Comparison of ENCODE assay signal across 8 cellular contexts in the genomic region with DNA sequence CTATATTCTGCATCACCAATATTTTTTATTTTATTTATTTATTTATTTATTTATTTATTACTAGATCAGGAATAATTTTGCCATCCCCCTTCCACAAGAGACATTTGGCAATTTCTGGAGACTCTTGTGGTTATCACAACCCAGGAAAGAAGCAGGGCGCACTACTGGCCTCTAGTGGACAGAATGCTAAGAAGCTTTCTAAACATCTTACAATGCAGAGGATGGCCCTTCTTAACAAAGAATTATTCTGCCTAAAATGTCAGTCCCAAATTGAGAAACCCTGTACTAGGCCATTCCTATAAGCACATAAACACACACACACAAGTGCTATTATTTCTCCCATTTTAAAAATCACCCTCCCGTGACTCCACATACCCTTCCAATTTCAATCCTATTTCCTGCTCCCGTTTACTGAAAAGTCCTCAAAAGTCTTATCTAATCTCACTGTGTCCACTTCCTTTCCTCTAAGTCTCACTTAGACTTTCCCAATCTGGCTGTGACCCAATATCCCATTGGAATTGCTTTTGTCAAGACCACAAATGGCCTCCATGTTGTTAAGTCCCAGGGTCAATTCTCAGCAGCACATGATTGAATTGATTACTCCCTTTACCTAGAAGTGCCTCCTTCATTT. TPM values are rescaled to one million over a fixed set of nuclear protein-coding genes. Genes with fewer than 3 reads are reported as not detected.
DNase-seq lines count a peak whose midpoint lies in the region; ATAC-seq, FAIRE-seq and TF ChIP-seq lines count a peak whose summit lies in the region.

No MANE protein-coding gene starts in this region.

- H3K9me3 Mint-ChIP-seq in stimulated activated effector memory CD8-positive, alpha-beta T cell treated with anti-CD3 and anti-CD28 coated beads, Interleukin-12 subunit alpha, Interleukin-12 subunit beta, amount 100 ng/mL, for 72 hours, result no peaks in the 10 kb centered on the region

- TF ChIP-seq RAD21 in H1 (IDR thresholded peaks at IDR 0.05 in 1 of 2, conservative IDR thresholded peaks at IDR 0.05 in 1 of 2; ENCODE audit: low read depth in 2 of 2, low read length in 2 of 2), result peak; percentile 63 to 73

- no peak for ATAC-seq in stimulated activated effector memory CD8-positive, alpha-beta T cell treated with anti-CD3 and anti-CD28 coated beads, Interleukin-12 subunit alpha, Interleukin-12 subunit beta, amount 100 ng/mL, for 72 hours
- ATAC-seq in GM19351 (IDR thresholded peaks at IDR 0.05; ENCODE audit: unreplicated experiment), result no peak

- H4K5ac ChIP-seq in H1 (ENCODE audit: insufficient read length, low read depth, low read length), result no peak overlapping the region

- no peak overlapping the region for H4K91ac ChIP-seq in H1 (replicated peaks; ENCODE audit: insufficient read length, low read length)

- no peak overlapping the region for H3K4ac ChIP-seq in H1 (replicated peaks; ENCODE audit: insufficient read length, low read depth, low read length)

- no peak overlapping the region for H3K4me3 ChIP-seq in H1 (ENCODE audit: extremely low read depth in 1 of 4, insufficient read depth in 2 of 4, low read depth in 3 of 4, low read length in 4 of 4)

- H3K36me3 ChIP-seq in H1 (ENCODE audit: control insufficient read depth in 2 of 4, insufficient read depth in 4 of 4, low read length in 3 of 4), result no peaks in the 10 kb centered on the region

- H3K23ac ChIP-seq in H1 (ENCODE audit: insufficient read length), result no peak overlapping the region

- no peak overlapping the region for H3K56ac ChIP-seq in H1 (replicated peaks; ENCODE audit: insufficient read length, low read depth, low read length)

- FAIRE-seq in H1 (lab: Jason Lieb, UNC), result no peak

- TF ChIP-seq EP300 in H1 (IDR thresholded peaks at IDR 0.05; ENCODE audit: borderline replicate concordance in 1 of 2, low read depth in 2 of 2, low read length in 2 of 2), result no peak

- POLR2A ChIA-PET in H1 (lab: Charles Lee; ENCODE audit: partially characterized antibody), result no interaction called here

- H3K23me2 ChIP-seq in H1 (ENCODE audit: low read depth, low read length), result no peaks in the 10 kb centered on the region; the same call in 1 of the 2 replicates

- no peaks in the 10 kb centered on the region for H3K4me1 ChIP-seq in H1 (replicated peaks in 1 of 4; ENCODE audit: control insufficient read depth in 3 of 4, insufficient read depth in 4 of 4, low read length in 3 of 4)

- no peak overlapping the region for H3K27ac ChIP-seq in H1 (ENCODE audit: low read depth, low read length)

- H3K79me2 ChIP-seq in H1 (ENCODE audit: control insufficient read depth in 1 of 2, insufficient read depth in 2 of 2, low read length in 2 of 2), result no peaks in the 10 kb centered on the region

- H3K9me3 ChIP-seq in H1 (ENCODE audit: insufficient read depth in 2 of 2, low read depth in 1 of 2, low read length in 1 of 2), result no peaks in the 10 kb centered on the region

- whole genome bisulfite sequencing in H1 (ENCODE audit: extremely low coverage in 1 of 2, insufficient coverage in 1 of 2, insufficient read length in 1 of 2, insufficient replicate concordance in 2 of 2, low coverage in 1 of 2, low lambda C conversion rate in 2 of 2, missing lambda C conversion rate in 1 of 2), 2 experiments, result 43 to 100% methylated on average over 2 to 3 of the region's 3 CpGs

- H4K8ac ChIP-seq in H1 (ENCODE audit: extremely low read depth, insufficient read depth, low read length), result no peak overlapping the region

- no peak overlapping the region for H3K4me3 Mint-ChIP-seq in stimulated activated effector memory CD8-positive, alpha-beta T cell treated with anti-CD3 and anti-CD28 coated beads, Interleukin-12 subunit alpha, Interleukin-12 subunit beta, amount 100 ng/mL, for 72 hours

- no peak overlapping the region for H2BK120ac ChIP-seq in H1 (replicated peaks; ENCODE audit: low read depth, low read length)

- H3K14ac ChIP-seq in H1 (ENCODE audit: insufficient read length), result no peak overlapping the region

- no peak overlapping the region for H3K27ac Mint-ChIP-seq in stimulated activated effector memory CD8-positive, alpha-beta T cell treated with anti-CD3 and anti-CD28 coated beads, Interleukin-12 subunit alpha, Interleukin-12 subunit beta, amount 100 ng/mL, for 72 hours

- H2BK12ac ChIP-seq in H1 (ENCODE audit: low read depth, low read length), result no peak overlapping the region

- no peak overlapping the region for H2BK20ac ChIP-seq in H1 (ENCODE audit: low read length)

- TF ChIP-seq POLR2A in H1 (IDR thresholded peaks at IDR 0.05; ENCODE audit: control extremely low read depth in 1 of 2, low read depth in 2 of 2, low read length in 2 of 2), result no peak

- TF ChIP-seq CTCF in GM20000 (IDR thresholded peaks at IDR 0.05; ENCODE audit: extremely low read depth, missing control alignments) (peak; percentile 61), H1 (IDR thresholded peaks at IDR 0.05; ENCODE audit: control extremely low read depth in 1 of 3, insufficient read depth in 1 of 3, low read depth in 1 of 3, low read length in 3 of 3) (peak in 2 of 3 experiments; percentile 70 to 77; a peak in 3 of 4 replicates)

- H4K20me1 ChIP-seq in H1 (replicated peaks in 1 of 2; ENCODE audit: control insufficient read depth in 1 of 2, insufficient read depth in 2 of 2, low read length in 2 of 2), result no peaks in the 10 kb centered on the region

- no peaks in the 10 kb centered on the region for H3K27me3 ChIP-seq in H1 (replicated peaks in 1 of 4; ENCODE audit: control insufficient read depth in 3 of 4, extremely low read depth in 1 of 4, insufficient read depth in 3 of 4, low read length in 3 of 4)

- H3K9ac ChIP-seq in H1 (replicated peaks in 1 of 4; ENCODE audit: extremely low read depth in 1 of 4, low read depth in 3 of 4, low read length in 3 of 4), result no peak overlapping the region

- H3K4me1 Mint-ChIP-seq in stimulated activated effector memory CD8-positive, alpha-beta T cell treated with anti-CD3 and anti-CD28 coated beads, Interleukin-12 subunit alpha, Interleukin-12 subunit beta, amount 100 ng/mL, for 72 hours, result no peaks in the 10 kb centered on the region

- no peak overlapping the region for H2BK5ac ChIP-seq in H1 (ENCODE audit: low read depth, low read length)

- no peaks in the 10 kb centered on the region for H3K36me3 Mint-ChIP-seq in stimulated activated effector memory CD8-positive, alpha-beta T cell treated with anti-CD3 and anti-CD28 coated beads, Interleukin-12 subunit alpha, Interleukin-12 subunit beta, amount 100 ng/mL, for 72 hours

- H3K79me1 ChIP-seq in H1 (ENCODE audit: low read depth, low read length), result no peaks in the 10 kb centered on the region

- CTCF ChIA-PET in H1 (lab: Charles Lee; ENCODE audit: partially characterized antibody), result interaction anchor here (0.5 to 7.5 kb wide), 33 partner anchors 8 to 860 kb away, joined by 3 to 83 read pairs (median 4); no protein-coding TSS in a partner anchor

- no peak overlapping the region; the same call in 1 of the 2 replicates for H2AFZ ChIP-seq in H1 (ENCODE audit: low read length)

- H2BK15ac ChIP-seq in H1 (ENCODE audit: low read length), result no peak overlapping the region

- peak; percentile 73 for DNase-seq in AG20443 (ENCODE audit: low spot score)
- peak; percentile 46 for DNase-seq in GM20000 (ENCODE audit: low spot score)
- peak; percentile 41 for DNase-seq in NCI-H345 treated with DMSO at 0.1 percent for 48 hours (lab: John Stamatoyannopoulos, UW; ENCODE audit: unreplicated experiment)
- DNase-seq in activated CD4-positive, alpha-beta T cell treated with anti-CD3 and anti-CD28 coated beads, Interleukin-2, amount 50 U/mL, for 4 hours, result peak; percentile 33 to 47
- peak; percentile 9 to 76 for DNase-seq in H1 (ENCODE audit: low read depth in 1 of 2, low spot score in 2 of 2)
- peak; percentile 57 for DNase-seq in midbrain (lab: John Stamatoyannopoulos, UW)
- DNase-seq in stimulated activated effector memory CD8-positive, alpha-beta T cell treated with anti-CD3 and anti-CD28 coated beads, Interleukin-12 subunit alpha, Interleukin-12 subunit beta, amount 100 ng/mL, for 72 hours (ENCODE audit: low spot score in 2 of 2), result peak; percentile 19 to 71

- no peak overlapping the region for H3K18ac ChIP-seq in H1 (ENCODE audit: extremely low read depth, low read length)

- H2AK5ac ChIP-seq in H1 (ENCODE audit: low read depth, low read length), result no peak overlapping the region

- H3K4me2 ChIP-seq in H1 (ENCODE audit: insufficient read depth in 1 of 2, low read depth in 2 of 2, low read length in 2 of 2), result no peak overlapping the region

TF ChIP-seq in H1, 55 proteins besides CTCF, POLR2A, EP300 and RAD21:
- TF ChIP-seq, protein P1, sequence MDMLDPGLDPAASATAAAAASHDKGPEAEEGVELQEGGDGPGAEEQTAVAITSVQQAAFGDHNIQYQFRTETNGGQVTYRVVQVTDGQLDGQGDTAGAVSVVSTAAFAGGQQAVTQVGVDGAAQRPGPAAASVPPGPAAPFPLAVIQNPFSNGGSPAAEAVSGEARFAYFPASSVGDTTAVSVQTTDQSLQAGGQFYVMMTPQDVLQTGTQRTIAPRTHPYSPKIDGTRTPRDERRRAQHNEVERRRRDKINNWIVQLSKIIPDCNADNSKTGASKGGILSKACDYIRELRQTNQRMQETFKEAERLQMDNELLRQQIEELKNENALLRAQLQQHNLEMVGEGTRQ (IDR thresholded peaks at IDR 0.05; ENCODE audit: low read length), result no peak
- peak; percentile 97 for TF ChIP-seq TEAD4 (IDR thresholded peaks at IDR 0.05; ENCODE audit: low read depth, low read length)
TF ChIP-seq in H1: peak in this region for 1.

RNA-seq across cellular contexts. Expression of a gene that starts 43.7 kb away (rescaled TPM):
- total RNA-seq in H1 (2021; fragmentation: NEBNext Ultra II Directional; extraction: Animal tissue kit (Norgen Biotek cat#: 25700)), result 47.8 and 54.2 TPM in 2 replicates
- polyA plus RNA-seq in H1 (2011; rRNA removed), result 42.1 and 49.6 TPM in 2 replicates
- polyA plus RNA-seq in H1 (2011; cell fraction: cytosol; rRNA removed), result 30.1 TPM
- 23.0 TPM for polyA plus RNA-seq in H1 (2011; cell fraction: nucleus; rRNA removed)
- polyA plus RNA-seq in H1 (2012, experiment 1 of 2), result 37.6 to 56.6 TPM (median 46.0 TPM) in 4 replicates
- polyA plus RNA-seq in H1 (2012, experiment 2 of 2), result 20.6 TPM
- 30.0 TPM for polyA plus RNA-seq in H1 (2013, experiment 1 of 2)
- polyA plus RNA-seq in H1 (2013, experiment 2 of 2), result 32.6 TPM
- 84.3 and 104 TPM in 2 replicates for polyA minus RNA-seq in H1 (2011; rRNA and poly(A)+ RNA removed)
- 43.3 TPM for polyA minus RNA-seq in H1 (2011; cell fraction: cytosol; rRNA and poly(A)+ RNA removed)
- 25.4 TPM for polyA minus RNA-seq in H1 (2011; cell fraction: nucleus; rRNA and poly(A)+ RNA removed)
